In genomic region chr12:75058228-75058627, GRCh38 we compare ENCODE assay signal across 30 cellular contexts.
DNase-seq lines count a peak whose midpoint lies in the region; ATAC-seq, FAIRE-seq and TF ChIP-seq lines count a peak whose summit lies in the region.
"Had no signal": no experiment of that assay in that cellular context is flagged by ENCODE, and none has a peak within 500 bp of the region (broad histone marks: within the 10 kb centered on the region; RNA-seq: fewer than 3 reads in every experiment).

No MANE protein-coding gene starts in this region.

- intact Hi-C loops in kidney (cut with DNase I), result no loop called here

- H3K4me2 ChIP-seq in A549, result no peak overlapping the region

- CTCF ChIA-PET in A549 (lab: Yijun Ruan, JAX), result interaction anchor here (0.6 kb wide), 1 partner anchor 335 kb away, joined by 3 read pairs; no protein-coding TSS in a partner anchor

- POLR2A ChIA-PET in A549 (lab: Yijun Ruan, JAX), result no interaction called here

- ATAC-seq in A549, result no peak
- ATAC-seq: effector memory CD8-positive, alpha-beta T cell; esophagus mucosa; heart left ventricle; lower lobe of right lung; naive thymus-derived CD4-positive, alpha-beta T cell had no signal

- H3K4me1 ChIP-seq in A549 (no peaks in the 10 kb centered on the region), kidney (ENCODE audit: control insufficient read depth in 1 of 2, insufficient read depth in 1 of 2, low read depth in 1 of 2, low read length in 2 of 2) (no peaks in the 10 kb centered on the region)
- H3K4me1 ChIP-seq: BE2C, heart left ventricle, lower lobe of right lung, tibial artery, vagina had no signal

- no peaks in the 10 kb centered on the region for H3K27me3 ChIP-seq in bronchial epithelial cell (ENCODE audit: control insufficient read depth, insufficient read depth, low read length)
- H3K27me3 ChIP-seq: BE2C, heart left ventricle, tibial artery, vagina had no signal

- H3K36me3 ChIP-seq in bronchial epithelial cell (ENCODE audit: control insufficient read depth, insufficient read depth, low read length) (no peaks in the 10 kb centered on the region), kidney (ENCODE audit: control insufficient read depth in 1 of 2, insufficient read depth in 2 of 2, low read length in 2 of 2) (no peaks in the 10 kb centered on the region)
- H3K36me3 ChIP-seq: BE2C, heart left ventricle, lower lobe of right lung, tibial artery, vagina had no signal

- no peak overlapping the region for H3K27ac ChIP-seq in A549
- no peak overlapping the region for H3K27ac ChIP-seq in kidney (ENCODE audit: low read depth in 2 of 2, low read length in 2 of 2)
- H3K27ac ChIP-seq: coronary artery, heart left ventricle, lower lobe of right lung, SK-N-MC, tibial artery, vagina had no signal

- TF ChIP-seq CTCF in A549 (IDR thresholded peaks at IDR 0.05) (0 out of 3 replicates have a peak, but pooled peaks have one; percentile 13), LNCaP clone FGC (IDR thresholded peaks at IDR 0.05; ENCODE audit: control insufficient read depth, extremely low read depth, insufficient read depth) (0 out of 2 replicates have a peak, but pooled peaks have one; percentile 8), bronchial epithelial cell (IDR thresholded peaks at IDR 0.05; ENCODE audit: insufficient read depth, low read length, severe bottlenecking) (no peak), kidney (IDR thresholded peaks at IDR 0.05; ENCODE audit: borderline replicate concordance, extremely low read depth, insufficient read depth) (no peak)

- DNase-seq in A549 (ENCODE audit: low read depth in 1 of 2, low spot score in 1 of 2), result no peak
- no peak for DNase-seq in LNCaP clone FGC (ENCODE audit: low read depth)
- peak; percentile 6 for DNase-seq in bronchial epithelial cell (ENCODE audit: low read depth)
- no peak for DNase-seq in kidney
- DNase-seq in D341Med (ENCODE audit: low spot score), result no peak
- no peak for DNase-seq in NCI-H510A (lab: John Stamatoyannopoulos, UW)
- DNase-seq in T-helper 2 cell, result no peak
- no peak for DNase-seq in NOMO-1 treated with dmso at 0.1 percent for 144 hours (lab: John Stamatoyannopoulos, UW; ENCODE audit: unreplicated experiment)
- DNase-seq: activated CD4-positive, alpha-beta T cell treated with anti-CD3 and anti-CD28 coated beads, Interleukin-2, amount 10 ng/mL, durations not matched to agents 24 days and 14 days; activated effector memory CD4-positive, alpha-beta T cell treated with anti-CD3 and anti-CD28 coated beads, Interleukin-2, amount 50 U/mL, for 16 hours; activated naive CD8-positive, alpha-beta T cell treated with anti-CD3 and anti-CD28 coated beads, Interleukin-2, amount 10 ng/mL, durations not matched to agents 7 days and 5 days; activated T-cell treated with anti-CD3 and anti-CD28 coated beads, Interleukin-2, amount 50 U/mL, for 24 hours; aorta; BE2C; CD8-positive, alpha-beta memory T cell; DMS 273 treated with DMSO at 0.1 percent for 48 hours; effector memory CD8-positive, alpha-beta T cell; foreskin melanocyte; heart left ventricle; lower lobe of right lung; naive thymus-derived CD4-positive, alpha-beta T cell; NCI-H1694; NCI-H774; nucleus accumbens; stimulated activated CD4-positive, alpha-beta T cell treated with anti-CD3 and anti-CD28 coated beads, Interleukin-4, amount 100 ng/mL, for 24 hours; tibial artery had no signal

- H3K4me3 ChIP-seq in A549 (no peak overlapping the region), LNCaP clone FGC (ENCODE audit: low read depth, low read length) (no peak overlapping the region), bronchial epithelial cell (ENCODE audit: low read depth, low read length) (no peak overlapping the region), kidney (ENCODE audit: low read length in 2 of 2) (no peak overlapping the region)
- H3K4me3 ChIP-seq: coronary artery, heart left ventricle, lower lobe of right lung, SK-N-MC, tibial artery, vagina had no signal

- TF ChIP-seq EP300 in A549 (IDR thresholded peaks at IDR 0.05), result no peak

- TF ChIP-seq RAD21 in A549 (conservative IDR thresholded peaks at IDR 0.05 in 1 of 2, IDR thresholded peaks at IDR 0.05 in 1 of 2), result peak; percentile 11 to 49; a peak in 3 of 5 replicates

- FAIRE-seq in A549 (lab: Jason Lieb, UNC) (no peak), bronchial epithelial cell (lab: Jason Lieb, UNC) (no peak), kidney (lab: Jason Lieb, UNC) (peak; percentile 15)

- H3K9ac ChIP-seq in kidney (ENCODE audit: low read length in 2 of 2), result no peak overlapping the region

- H3K9me3 ChIP-seq in A549, result no peaks in the 10 kb centered on the region
- no peaks in the 10 kb centered on the region for H3K9me3 ChIP-seq in kidney (ENCODE audit: control insufficient read depth in 1 of 2, low read length in 2 of 2)
- H3K9me3 ChIP-seq: BE2C, heart left ventricle, lower lobe of right lung, tibial artery, vagina had no signal

- TF ChIP-seq POLR2A in A549 (IDR thresholded peaks at IDR 0.05; ENCODE audit: low read length), result no peak

TF ChIP-seq in A549, 52 proteins besides CTCF, POLR2A, EP300 and RAD21:
- no peak for TF ChIP-seq NPAS2 (CRISPR knock-in tag; IDR thresholded peaks at IDR 0.05; ENCODE audit: borderline replicate concordance)
- TF ChIP-seq BHLHE40 (IDR thresholded peaks at IDR 0.05; ENCODE audit: low read depth, low read length), result no peak
- TF ChIP-seq SMC3 (IDR thresholded peaks at IDR 0.05), result peak; percentile 33; the same call in 1 of the 3 replicates

Comparison
In these comparisons a context has a peak if more than half of its experiments do, and no peak if none do; other contexts are left out.
1. CTCF ChIP-seq: peak in A549 (single experiment) and LNCaP clone FGC (single experiment); none in bronchial epithelial cell (single experiment) and kidney (single experiment).